Comparison of ENCODE assay signal across 11 cellular contexts in genomic region chr11:122267602-122268001, GRCh38.
A peak's percentile ranks its signal among the peaks of the same experiment; 100 is the strongest.
DNase-seq lines count a peak whose midpoint lies in the region; ATAC-seq and TF ChIP-seq lines count a peak whose summit lies in the region.
"Had no signal": no experiment of that assay in that cellular context is flagged by ENCODE, and none has a peak within 500 bp of the region (broad histone marks: within the 10 kb centered on the region; RNA-seq: fewer than 3 reads in every experiment).

No MANE protein-coding gene starts in this region.

- no peak overlapping the region for H3K9ac ChIP-seq in SK-N-SH
- H3K9ac ChIP-seq in fibroblast of lung (ENCODE audit: insufficient read depth, low read length): no peak overlapping the region
- H3K9ac ChIP-seq: KMS-11 had no signal

- no peak for TF ChIP-seq RAD21 in SK-N-SH (IDR thresholded peaks at IDR 0.05; ENCODE audit: low read length)

- peak in 1 of 2 experiments; percentile 90; a peak in 2 of 4 replicates for TF ChIP-seq EP300 in SK-N-SH (IDR thresholded peaks at IDR 0.05; ENCODE audit: borderline replicate concordance in 1 of 2, low read depth in 1 of 2, low read length in 1 of 2)

- H4K20me1 ChIP-seq in SK-N-SH (ENCODE audit: insufficient read depth) (no peaks in the 10 kb centered on the region), fibroblast of lung (ENCODE audit: control insufficient read depth, extremely low read depth, insufficient read depth, low read length) (no peaks in the 10 kb centered on the region)

- peak; percentile 41 for DNase-seq in NOMO-1 treated with DMSO at 0.1 percent for 48 hours (lab: John Stamatoyannopoulos, UW; ENCODE audit: unreplicated experiment)
- no peak for DNase-seq in NOMO-1 treated with dmso at 0.1 percent for 144 hours (lab: John Stamatoyannopoulos, UW; ENCODE audit: unreplicated experiment)
- peak; percentile 21 for DNase-seq in SK-N-SH
- peak; percentile 60 to 87 for DNase-seq in fibroblast of lung (ENCODE audit: low read depth in 2 of 2)
- DNase-seq in sciatic nerve (ENCODE audit: low spot score): no peak
- DNase-seq in DMS153 treated with DMSO at 0.1 percent for 48 hours (lab: John Stamatoyannopoulos, UW; ENCODE audit: unreplicated experiment): no peak
- DNase-seq in GM19238 (ENCODE audit: insufficient read length, low spot score): no peak
- DNase-seq: NCI-H446 treated with DMSO at 0.1 percent for 48 hours had no signal

- H3K9me3 ChIP-seq in SK-N-SH (no peaks in the 10 kb centered on the region), fibroblast of lung (ENCODE audit: control insufficient read depth, insufficient read depth, low read depth, low read length) (no peaks in the 10 kb centered on the region)
- H3K9me3 ChIP-seq: suprapubic skin had no signal

- H3K9me2 ChIP-seq in SK-N-SH: no peaks in the 10 kb centered on the region

- no peaks in the 10 kb centered on the region for H3K79me2 ChIP-seq in SK-N-SH (ENCODE audit: insufficient read depth)
- no peaks in the 10 kb centered on the region for H3K79me2 ChIP-seq in fibroblast of lung (ENCODE audit: control insufficient read depth, insufficient read depth, low read length)

- CTCF ChIA-PET in SK-N-SH (lab: Yijun Ruan, JAX): no interaction called here

- H3K27me3 ChIP-seq in SK-N-SH (ENCODE audit: insufficient read depth) (no peaks in the 10 kb centered on the region), fibroblast of lung (ENCODE audit: control insufficient read depth, insufficient read depth, low read length) (no peaks in the 10 kb centered on the region)
- H3K27me3 ChIP-seq: suprapubic skin had no signal

- H3K27ac ChIP-seq in SK-N-SH (ENCODE audit: low read depth in 2 of 2, low read length in 1 of 2) (no peak overlapping the region), fibroblast of lung (ENCODE audit: insufficient read depth, low read length) (no peak overlapping the region)
- H3K27ac ChIP-seq: KMS-11, suprapubic skin had no signal

- H3K4me2 ChIP-seq in SK-N-SH: no peak overlapping the region; the same call in 1 of the 2 replicates
- H3K4me2 ChIP-seq in fibroblast of lung (ENCODE audit: extremely low read depth, insufficient read depth, low read length): no peak overlapping the region
- H3K4me2 ChIP-seq: KMS-11 had no signal

- ATAC-seq in sciatic nerve (peak; percentile 38), GM21528 (IDR thresholded peaks at IDR 0.05; ENCODE audit: low FRiP score, unreplicated experiment) (no peak)

- POLR2A ChIA-PET in SK-N-SH (lab: Yijun Ruan, JAX): interaction anchor here (0.6 kb wide), 1 partner anchor 59 kb away, joined by 3 read pairs; no protein-coding TSS in a partner anchor

- H3K4me3 ChIP-seq in SK-N-SH (ENCODE audit: low read depth in 2 of 2, low read length in 1 of 2) (no peak overlapping the region), fibroblast of lung (replicated peaks in 1 of 4; ENCODE audit: control extremely low read depth in 1 of 4, insufficient read depth in 1 of 4, low read depth in 3 of 4, low read length in 4 of 4) (no peak overlapping the region)
- H3K4me3 ChIP-seq: suprapubic skin had no signal

- H2AFZ ChIP-seq in SK-N-SH (ENCODE audit: low read depth) (no peak overlapping the region), fibroblast of lung (ENCODE audit: low read length) (no peak overlapping the region)

- 58% methylated on average over 2 of the region's 2 CpGs for WGBS in SK-N-SH (ENCODE audit: low lambda C conversion rate)

- no peaks in the 10 kb centered on the region for H3K36me3 ChIP-seq in SK-N-SH (replicated peaks in 1 of 2; ENCODE audit: control insufficient read depth in 1 of 2, insufficient read depth in 2 of 2, low read length in 1 of 2)
- no peaks in the 10 kb centered on the region for H3K36me3 ChIP-seq in fibroblast of lung (ENCODE audit: control insufficient read depth, insufficient read depth, low read length)
- H3K36me3 ChIP-seq: suprapubic skin had no signal

- H3K4me1 ChIP-seq in SK-N-SH (ENCODE audit: control insufficient read depth in 1 of 2, insufficient read depth in 2 of 2, low read depth in 1 of 2, low read length in 1 of 2): peaks cover 7 to 14% of the 10 kb centered on the region in 2 experiments; a peak in 3 of 4 replicates
- H3K4me1 ChIP-seq in fibroblast of lung (ENCODE audit: control insufficient read depth, extremely low read depth, insufficient read depth, low read length): peaks cover 4% of the 10 kb centered on the region
- H3K4me1 ChIP-seq: suprapubic skin had no signal

- intact Hi-C loops in sciatic nerve (cut with DNase I): no loop called here

- TF ChIP-seq CTCF in SK-N-SH (IDR thresholded peaks at IDR 0.05) (no peak), fibroblast of lung (conservative IDR thresholded peaks at IDR 0.05 in 1 of 2, IDR thresholded peaks at IDR 0.05 in 1 of 2; ENCODE audit: low read depth in 1 of 2, low read length in 2 of 2) (no peak)

- no peaks in the 10 kb centered on the region for H3F3A ChIP-seq in SK-N-SH (replicated peaks; ENCODE audit: insufficient read depth)

TF ChIP-seq in SK-N-SH, 30 proteins besides CTCF, POLR2A, EP300 and RAD21 (continues in another document):
- TF ChIP-seq TAF1 (IDR thresholded peaks at IDR 0.05; ENCODE audit: borderline replicate concordance, low read depth, low read length) (no peak), NFIC (IDR thresholded peaks at IDR 0.05; ENCODE audit: borderline replicate concordance) (peak; percentile 80), EZH2phosphoT487 (IDR thresholded peaks at IDR 0.05; ENCODE audit: borderline replicate concordance, low read depth) (no peak), REST (IDR thresholded peaks at IDR 0.05; ENCODE audit: low read depth, low read length) (peak; percentile 81), PBX3 (IDR thresholded peaks at IDR 0.05) (peak; percentile 92), MEF2A (IDR thresholded peaks at IDR 0.05; ENCODE audit: borderline replicate concordance, low read depth) (0 out of 2 replicates have a peak, but pooled peaks have one; percentile 11), POLR2AphosphoS5 (IDR thresholded peaks at IDR 0.05; ENCODE audit: low read depth, low read length) (0 out of 2 replicates have a peak, but pooled peaks have one; percentile 15), GATA2 (CRISPR knock-in tag; IDR thresholded peaks at IDR 0.05) (no peak), ELF1 (IDR thresholded peaks at IDR 0.05) (0 out of 2 replicates have a peak, but pooled peaks have one; percentile 26), FOXJ3 (CRISPR knock-in tag; IDR thresholded peaks at IDR 0.05) (no peak), YY1 (IDR thresholded peaks at IDR 0.05; ENCODE audit: low read depth) (no peak)
- TF ChIP-seq, protein P1, sequence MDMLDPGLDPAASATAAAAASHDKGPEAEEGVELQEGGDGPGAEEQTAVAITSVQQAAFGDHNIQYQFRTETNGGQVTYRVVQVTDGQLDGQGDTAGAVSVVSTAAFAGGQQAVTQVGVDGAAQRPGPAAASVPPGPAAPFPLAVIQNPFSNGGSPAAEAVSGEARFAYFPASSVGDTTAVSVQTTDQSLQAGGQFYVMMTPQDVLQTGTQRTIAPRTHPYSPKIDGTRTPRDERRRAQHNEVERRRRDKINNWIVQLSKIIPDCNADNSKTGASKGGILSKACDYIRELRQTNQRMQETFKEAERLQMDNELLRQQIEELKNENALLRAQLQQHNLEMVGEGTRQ (IDR thresholded peaks at IDR 0.05; ENCODE audit: borderline replicate concordance, low read depth, low read length): no peak

Comparison
In these comparisons a context has a peak if more than half of its experiments do, and no peak if none do; other contexts are left out.
1. DNase-seq: peak in NOMO-1 treated with DMSO at 0.1 percent for 48 hours (single experiment), SK-N-SH (single experiment) and fibroblast of lung (2 of 2); none in NOMO-1 treated with dmso at 0.1 percent for 144 hours (single experiment), sciatic nerve (single experiment), DMS153 treated with DMSO at 0.1 percent for 48 hours (single experiment) and GM19238 (single experiment).